ENCODE assay signal across 24 cellular contexts in genomic region chr20:33869283-33869682, GRCh38.
"Had no signal": no experiment of that assay in that cellular context is flagged by ENCODE, and none has a peak within 500 bp of the region (broad histone marks: within the 10 kb centered on the region; RNA-seq: fewer than 3 reads in every experiment).

No MANE protein-coding gene starts in this region.

- H3K4me2 ChIP-seq: hepatocyte had no signal

- H3K9me3 ChIP-seq: esophagus muscularis mucosa, gastroesophageal sphincter, heart left ventricle, left lung, lower lobe of right lung, mucosa of descending colon had no signal

- ATAC-seq: foreskin keratinocyte, gastroesophageal sphincter, heart left ventricle, left cardiac atrium, left lung, left ventricle myocardium superior, lower lobe of right lung, mucosa of descending colon had no signal

- H3K27me3 ChIP-seq: dorsolateral prefrontal cortex, esophagus muscularis mucosa, gastroesophageal sphincter, heart left ventricle, hepatocyte, left lung had no signal

- H2AFZ ChIP-seq: hepatocyte had no signal

- H3K4me3 ChIP-seq: coronary artery, dorsolateral prefrontal cortex, esophagus muscularis mucosa, gastroesophageal sphincter, heart left ventricle, hepatocyte, left lung, lower lobe of right lung, mucosa of descending colon had no signal

- H3K9me3 Mint-ChIP-seq: immature natural killer cell, mesothelial cell of epicardium, naive B cell had no signal

- H3K36me3 ChIP-seq: esophagus muscularis mucosa, gastroesophageal sphincter, heart left ventricle, left lung, lower lobe of right lung had no signal

- FAIRE-seq: colon, endothelial cell of umbilical vein, frontal cortex had no signal

- H3K36me3 Mint-ChIP-seq: immature natural killer cell, mesothelial cell of epicardium, naive B cell had no signal

- H3K27ac Mint-ChIP-seq: immature natural killer cell, mesothelial cell of epicardium had no signal

- H3K27ac ChIP-seq: coronary artery, dorsolateral prefrontal cortex, esophagus muscularis mucosa, foreskin keratinocyte, gastroesophageal sphincter, heart left ventricle, hepatocyte, left lung, lower lobe of right lung had no signal

- H3K4me3 Mint-ChIP-seq: immature natural killer cell, mesothelial cell of epicardium had no signal

- DNase-seq: dermis blood vessel endothelial cell; dorsolateral prefrontal cortex; effector CD4-positive, alpha-beta T cell; effector memory CD4-positive, alpha-beta T cell; foreskin keratinocyte; heart left ventricle; hypothalamus; immature natural killer cell; islet precursor cell; left cardiac atrium; left lung; left ventricle myocardium superior; lower lobe of right lung; mesenchymal stem cell; mucosa of descending colon; naive B cell had no signal

- H3K4me1 ChIP-seq: foreskin keratinocyte, heart left ventricle, left lung had no signal

- H3K4me1 Mint-ChIP-seq: immature natural killer cell had no signal

- H3K79me2 ChIP-seq: hepatocyte had no signal
